Comparison of ENCODE assay signal across 1 cellular context in the genomic region with DNA sequence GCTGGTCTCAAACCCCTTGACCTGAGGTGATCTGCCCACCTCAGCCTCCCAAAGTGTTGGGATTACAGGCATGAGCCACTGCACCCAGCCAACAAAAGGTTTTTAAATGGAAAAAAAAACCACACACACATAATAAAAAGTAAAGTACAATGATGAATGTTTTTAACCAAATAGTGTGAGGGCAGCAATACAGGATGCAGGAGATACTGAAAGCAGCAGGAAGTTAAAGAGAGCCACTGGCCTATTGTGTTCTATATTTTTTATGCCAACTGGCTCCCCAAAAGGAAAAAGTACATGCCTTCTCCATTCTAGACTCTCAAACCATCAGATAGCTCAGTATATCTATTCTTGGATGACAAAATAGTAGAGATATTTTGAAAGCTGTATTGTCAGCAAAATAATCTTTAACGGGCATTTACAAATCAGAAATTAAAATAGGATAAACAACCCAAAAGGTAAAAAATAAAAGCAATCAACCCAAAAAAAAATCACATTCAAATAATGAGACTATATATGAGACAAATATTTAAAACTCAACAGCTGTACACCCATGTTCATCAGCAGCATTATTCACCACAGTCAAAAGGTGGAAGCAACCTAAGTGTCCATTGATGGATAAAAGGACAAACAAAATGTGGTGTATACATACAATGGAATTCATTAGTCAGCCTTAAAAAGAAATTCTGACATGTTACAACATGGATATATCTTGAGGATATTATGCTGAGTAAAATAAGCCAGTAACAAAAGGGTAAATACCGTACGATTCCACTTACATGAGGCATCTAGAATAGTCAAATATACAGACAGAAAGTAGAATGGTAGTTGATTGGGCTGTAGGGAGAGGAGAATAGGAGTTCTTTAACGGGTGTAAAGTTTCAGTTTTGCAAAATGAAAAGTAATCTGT.
TF ChIP-seq lines count a peak whose summit lies in the region.

No MANE protein-coding gene starts in this region.

TF ChIP-seq in IMR-90, 13 proteins besides CTCF, POLR2A, EP300 and RAD21:
- no peak for TF ChIP-seq RFX5 (IDR thresholded peaks at IDR 0.05; ENCODE audit: low read depth, low read length)
- TF ChIP-seq, protein P1, sequence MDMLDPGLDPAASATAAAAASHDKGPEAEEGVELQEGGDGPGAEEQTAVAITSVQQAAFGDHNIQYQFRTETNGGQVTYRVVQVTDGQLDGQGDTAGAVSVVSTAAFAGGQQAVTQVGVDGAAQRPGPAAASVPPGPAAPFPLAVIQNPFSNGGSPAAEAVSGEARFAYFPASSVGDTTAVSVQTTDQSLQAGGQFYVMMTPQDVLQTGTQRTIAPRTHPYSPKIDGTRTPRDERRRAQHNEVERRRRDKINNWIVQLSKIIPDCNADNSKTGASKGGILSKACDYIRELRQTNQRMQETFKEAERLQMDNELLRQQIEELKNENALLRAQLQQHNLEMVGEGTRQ (IDR thresholded peaks at IDR 0.05; ENCODE audit: low read depth, low read length): no peak
- no peak for TF ChIP-seq RCOR1 (IDR thresholded peaks at IDR 0.05; ENCODE audit: insufficient replicate concordance, low read length)
- TF ChIP-seq BHLHE40 (IDR thresholded peaks at IDR 0.05; ENCODE audit: low read depth, low read length): no peak
- TF ChIP-seq MAZ (IDR thresholded peaks at IDR 0.05; ENCODE audit: borderline replicate concordance, low read depth, low read length): no peak
- TF ChIP-seq, protein P2, sequence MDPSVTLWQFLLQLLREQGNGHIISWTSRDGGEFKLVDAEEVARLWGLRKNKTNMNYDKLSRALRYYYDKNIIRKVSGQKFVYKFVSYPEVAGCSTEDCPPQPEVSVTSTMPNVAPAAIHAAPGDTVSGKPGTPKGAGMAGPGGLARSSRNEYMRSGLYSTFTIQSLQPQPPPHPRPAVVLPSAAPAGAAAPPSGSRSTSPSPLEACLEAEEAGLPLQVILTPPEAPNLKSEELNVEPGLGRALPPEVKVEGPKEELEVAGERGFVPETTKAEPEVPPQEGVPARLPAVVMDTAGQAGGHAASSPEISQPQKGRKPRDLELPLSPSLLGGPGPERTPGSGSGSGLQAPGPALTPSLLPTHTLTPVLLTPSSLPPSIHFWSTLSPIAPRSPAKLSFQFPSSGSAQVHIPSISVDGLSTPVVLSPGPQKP (IDR thresholded peaks at IDR 0.05; ENCODE audit: borderline replicate concordance, low read depth, low read length): no peak
- no peak for TF ChIP-seq FOS (IDR thresholded peaks at IDR 0.05; ENCODE audit: low read depth, low read length)
- no peak for TF ChIP-seq CHD1 (IDR thresholded peaks at IDR 0.05; ENCODE audit: low read depth, low read length)
